ENCODE assay signal across 16 cellular contexts in the genomic region with DNA sequence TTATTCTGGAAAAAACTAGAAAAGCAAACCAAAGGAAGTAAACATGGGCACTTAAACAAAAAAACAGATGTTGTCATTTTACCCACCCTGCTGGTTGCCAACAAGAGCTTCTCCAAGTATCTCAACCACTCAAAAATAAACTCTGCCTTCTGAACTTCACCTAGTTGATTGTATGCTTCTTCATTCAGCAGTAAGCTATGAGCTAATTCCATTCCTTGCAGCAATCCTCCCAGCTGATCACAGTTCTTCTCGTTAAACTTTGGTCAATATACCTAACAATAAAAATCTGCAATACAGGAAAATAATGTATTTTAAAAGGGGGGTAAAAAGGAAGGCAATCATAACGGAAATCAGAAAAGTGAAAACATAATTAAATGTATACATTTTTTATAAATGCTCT. TPM values are rescaled to one million over a fixed set of nuclear protein-coding genes. Genes with fewer than 3 reads are reported as not detected.
DNase-seq lines count a peak whose midpoint lies in the region; ATAC-seq, FAIRE-seq and TF ChIP-seq lines count a peak whose summit lies in the region.
"Had no signal": no experiment of that assay in that cellular context is flagged by ENCODE, and none has a peak within 500 bp of the region (broad histone marks: within the 10 kb centered on the region; RNA-seq: fewer than 3 reads in every experiment).

No MANE protein-coding gene starts in this region.

- peaks cover 0 to 1% of the 10 kb centered on the region in 2 donors for H3K4me1 Mint-ChIP-seq in stimulated activated naive B cell treated with anti-CD40 and anti-IgM and Interleukin-4, amounts not matched to agents 10 μg/mL and 1 μg/mL and 100 μg/mL, for 72 hours
- H3K4me1 Mint-ChIP-seq: B cell had no signal

- no peak for TF ChIP-seq RAD21 in HepG2 (CRISPR knock-in tag; IDR thresholded peaks at IDR 0.05)
- no peak for TF ChIP-seq RAD21 in H1 (IDR thresholded peaks at IDR 0.05 in 1 of 2, conservative IDR thresholded peaks at IDR 0.05 in 1 of 2; ENCODE audit: low read depth in 2 of 2, low read length in 2 of 2)

- no peak overlapping the region for H3K56ac ChIP-seq in H1 (replicated peaks; ENCODE audit: insufficient read length, low read depth, low read length)

- TF ChIP-seq POLR2A in HepG2 (IDR thresholded peaks at IDR 0.05; ENCODE audit: insufficient read depth in 1 of 2, low read depth in 2 of 2, low read length in 2 of 2) (no peak), right lobe of liver (IDR thresholded peaks at IDR 0.05) (no peak), H1 (IDR thresholded peaks at IDR 0.05; ENCODE audit: control extremely low read depth in 1 of 2, low read depth in 2 of 2, low read length in 2 of 2) (no peak)

- H3K4me3 ChIP-seq in HepG2 (replicated peaks in 1 of 3; ENCODE audit: insufficient read depth in 1 of 3, low read depth in 2 of 3, low read length in 3 of 3) (no peak overlapping the region), right lobe of liver (no peak overlapping the region), SK-N-MC (no peak overlapping the region), H1 (ENCODE audit: extremely low read depth in 1 of 4, insufficient read depth in 2 of 4, low read depth in 3 of 4, low read length in 4 of 4) (no peak overlapping the region)
- H3K4me3 ChIP-seq: HAP-1 had no signal

- BruUV-seq in HepG2 (replicated peaks; lab: Mats Ljungman, UMichigan), result no TSS peak

- peak overlapping the region; percentile 2 for H3K27ac Mint-ChIP-seq in stimulated activated naive B cell treated with anti-CD40 and anti-IgM and Interleukin-4, amounts not matched to agents 10 μg/mL and 1 μg/mL and 100 μg/mL, for 72 hours
- H3K27ac Mint-ChIP-seq: B cell; CD4-positive, alpha-beta memory T cell; HFFc6 had no signal

- no peak overlapping the region for H3K9ac ChIP-seq in HepG2 (ENCODE audit: insufficient read depth, low read depth, low read length)
- H3K9ac ChIP-seq in SK-N-MC (ENCODE audit: insufficient read length), result no peak overlapping the region
- no peak overlapping the region for H3K9ac ChIP-seq in H1 (replicated peaks in 1 of 4; ENCODE audit: extremely low read depth in 1 of 4, low read depth in 3 of 4, low read length in 3 of 4)

- no peak overlapping the region for H2BK20ac ChIP-seq in H1 (ENCODE audit: low read length)

- no peaks in the 10 kb centered on the region for H3K23me2 ChIP-seq in H1 (ENCODE audit: low read depth, low read length)

- H3K4me3 Mint-ChIP-seq in stimulated activated naive B cell treated with anti-CD40 and anti-IgM and Interleukin-4, amounts not matched to agents 10 μg/mL and 1 μg/mL and 100 μg/mL, for 72 hours, result no peak overlapping the region
- H3K4me3 Mint-ChIP-seq: B cell; CD4-positive, alpha-beta memory T cell; HFFc6 had no signal

- no peaks in the 10 kb centered on the region for H4K20me1 ChIP-seq in HepG2 (ENCODE audit: insufficient read depth, low read length)
- no peaks in the 10 kb centered on the region for H4K20me1 ChIP-seq in H1 (replicated peaks in 1 of 2; ENCODE audit: control insufficient read depth in 1 of 2, insufficient read depth in 2 of 2, low read length in 2 of 2)

- H3K18ac ChIP-seq in H1 (ENCODE audit: extremely low read depth, low read length), result no peak overlapping the region

- ATAC-seq in HepG2 (no peak), right lobe of liver (no peak)
- ATAC-seq in stimulated activated naive B cell treated with anti-CD40 and anti-IgM and Interleukin-4, amounts not matched to agents 10 μg/mL and 1 μg/mL and 100 μg/mL, for 72 hours (replicated peaks), result no peak

- TF ChIP-seq EP300 in HepG2 (IDR thresholded peaks at IDR 0.05; ENCODE audit: low read depth in 2 of 2, low read length in 2 of 2) (no peak), HepG2 (CRISPR knock-in tag; IDR thresholded peaks at IDR 0.05; ENCODE audit: borderline replicate concordance) (no peak), H1 (IDR thresholded peaks at IDR 0.05; ENCODE audit: borderline replicate concordance in 1 of 2, low read depth in 2 of 2, low read length in 2 of 2) (no peak)

- FAIRE-seq in HepG2 (lab: Jason Lieb, UNC) (no peak), H1 (lab: Jason Lieb, UNC) (peak; percentile 36), frontal cortex (lab: Jason Lieb, UNC) (no peak)
- FAIRE-seq: GM12891 had no signal

- H3K4me2 ChIP-seq in HepG2 (ENCODE audit: low read depth, low read length) (no peak overlapping the region), H1 (ENCODE audit: insufficient read depth in 1 of 2, low read depth in 2 of 2, low read length in 2 of 2) (no peak overlapping the region)

- H3K27ac ChIP-seq in HepG2 (ENCODE audit: extremely low read length, insufficient read depth, low read length), result no peak overlapping the region
- no peak overlapping the region for H3K27ac ChIP-seq in right lobe of liver
- H3K27ac ChIP-seq in SK-N-MC, result 0 out of 2 replicates have a peak overlapping the region, but pooled peaks have one; percentile 48
- no peak overlapping the region for H3K27ac ChIP-seq in H1 (ENCODE audit: low read depth, low read length)

- POLR2A ChIA-PET in HepG2 (lab: Yijun Ruan, JAX) (interaction anchor here (1.0 to 2.4 kb wide), 3 partner anchors 8 to 55 kb away, joined by 3 to 22 read pairs (median 4); partner anchors contain the start of genes DTD2 and HEATR5A), H1 (lab: Charles Lee; ENCODE audit: partially characterized antibody) (no interaction called here), GM10248 (lab: Yijun Ruan, JAX) (no interaction called here)

- no peak overlapping the region for H2BK12ac ChIP-seq in H1 (ENCODE audit: low read depth, low read length)

- intact Hi-C loops in HepG2 (cut with micrococcal nuclease; ENCODE audit: unreplicated experiment) (no loop called here), right lobe of liver (cut with DNase I) (no loop called here)

- H3K36me3 ChIP-seq in HepG2 (replicated peaks in 1 of 2; ENCODE audit: control insufficient read depth in 1 of 2, insufficient read depth in 2 of 2, low read length in 2 of 2) (peaks cover 4 to 37% of the 10 kb centered on the region in 2 experiments), right lobe of liver (peaks cover 0 to 8% (median 3%) of the 10 kb centered on the region in 4 donors), SK-N-MC (ENCODE audit: insufficient read depth, low read length) (no peaks in the 10 kb centered on the region), H1 (ENCODE audit: control insufficient read depth in 2 of 4, insufficient read depth in 4 of 4, low read length in 3 of 4) (peaks cover 0 to 9% (median 2%) of the 10 kb centered on the region in 4 experiments; a peak in 2 of 8 replicates)

- H3K9me3 ChIP-seq in HepG2 (ENCODE audit: low read length) (no peaks in the 10 kb centered on the region), right lobe of liver (no peaks in the 10 kb centered on the region), SK-N-MC (ENCODE audit: low read depth, low read length) (no peaks in the 10 kb centered on the region), H1 (ENCODE audit: insufficient read depth in 2 of 2, low read depth in 1 of 2, low read length in 1 of 2) (no peaks in the 10 kb centered on the region)
- H3K9me3 ChIP-seq: HAP-1 had no signal

- H2AFZ ChIP-seq in HepG2 (ENCODE audit: low read length), result no peak overlapping the region
- no peak overlapping the region for H2AFZ ChIP-seq in H1 (ENCODE audit: low read length)

- no peak overlapping the region for H3K4ac ChIP-seq in H1 (replicated peaks; ENCODE audit: insufficient read length, low read depth, low read length)

- no peak overlapping the region for H2BK15ac ChIP-seq in H1 (ENCODE audit: low read length)

- peaks cover 14 to 25% of the 10 kb centered on the region in 2 donors for H3K36me3 Mint-ChIP-seq in stimulated activated naive B cell treated with anti-CD40 and anti-IgM and Interleukin-4, amounts not matched to agents 10 μg/mL and 1 μg/mL and 100 μg/mL, for 72 hours

- no peaks in the 10 kb centered on the region for H3K79me1 ChIP-seq in H1 (ENCODE audit: low read depth, low read length)

- no peak overlapping the region for H4K91ac ChIP-seq in H1 (replicated peaks; ENCODE audit: insufficient read length, low read length)

- H4K5ac ChIP-seq in H1 (ENCODE audit: insufficient read length, low read depth, low read length), result no peak overlapping the region

- H2BK120ac ChIP-seq in H1 (replicated peaks; ENCODE audit: low read depth, low read length), result no peak overlapping the region

- no peak for DNase-seq in HepG2 (ENCODE audit: low spot score)
- no peak for DNase-seq in right lobe of liver
- no peak for DNase-seq in SK-N-MC (ENCODE audit: low read depth, low spot score)
- no peak for DNase-seq in H1 (ENCODE audit: low read depth in 1 of 2, low spot score in 2 of 2)
- no peak for DNase-seq in stimulated activated naive B cell treated with anti-CD40 and anti-IgM and Interleukin-4, amounts not matched to agents 10 μg/mL and 1 μg/mL and 100 μg/mL, for 72 hours
- DNase-seq in frontal cortex (ENCODE audit: low spot score in 2 of 2), result no peak
- no peak for DNase-seq in GM10248 (ENCODE audit: extremely low spot score)
- DNase-seq in activated naive CD4-positive, alpha-beta T cell (lab: John Stamatoyannopoulos, UW), result no peak
- DNase-seq: C1 segment of cervical spinal cord; CD4-positive, alpha-beta memory T cell; DMS79; HFFc6; KBM-7 had no signal

- H3K4me1 ChIP-seq in HepG2 (ENCODE audit: insufficient read depth, low read length) (peaks cover 6% of the 10 kb centered on the region), right lobe of liver (no peaks in the 10 kb centered on the region), H1 (replicated peaks in 1 of 4; ENCODE audit: control insufficient read depth in 3 of 4, insufficient read depth in 4 of 4, low read length in 3 of 4) (no peaks in the 10 kb centered on the region)

- H3K27me3 ChIP-seq in HepG2 (ENCODE audit: control insufficient read depth in 1 of 2, insufficient read depth in 2 of 2, low read length in 2 of 2) (no peaks in the 10 kb centered on the region), right lobe of liver (no peaks in the 10 kb centered on the region), H1 (replicated peaks in 1 of 4; ENCODE audit: control insufficient read depth in 3 of 4, extremely low read depth in 1 of 4, insufficient read depth in 3 of 4, low read length in 3 of 4) (no peaks in the 10 kb centered on the region)

- H2AK5ac ChIP-seq in H1 (ENCODE audit: low read depth, low read length), result no peak overlapping the region

- H3K14ac ChIP-seq in H1 (ENCODE audit: insufficient read length), result no peak overlapping the region

- WGBS in HepG2 (ENCODE audit: low lambda C conversion rate), result 91% methylated on average over 2 of the region's 2 CpGs
- WGBS in right lobe of liver (ENCODE audit: insufficient coverage, low coverage, low lambda C conversion rate, missing lambda C conversion rate), result 85% methylated on average over 2 of the region's 2 CpGs
- WGBS in H1 (ENCODE audit: extremely low coverage in 1 of 2, insufficient coverage in 1 of 2, insufficient read length in 1 of 2, insufficient replicate concordance in 2 of 2, low coverage in 1 of 2, low lambda C conversion rate in 2 of 2, missing lambda C conversion rate in 1 of 2), 2 experiments, result 80% methylated on average over 2 of the region's 2 CpGs; no CpG with 5 or more reads in 1 of the 2 experiments

- CTCF ChIA-PET in HepG2 (lab: Yijun Ruan, JAX; ENCODE audit: low intra/inter-chr PET ratio, low total read pairs), result no interaction called here
- CTCF ChIA-PET in H1 (lab: Charles Lee; ENCODE audit: partially characterized antibody), result interaction anchor here (0.9 to 2.2 kb wide), 3 partner anchors 14 to 852 kb away, joined by 3 to 9 read pairs (median 4); no protein-coding TSS in a partner anchor
- CTCF ChIA-PET in GM10248 (lab: Yijun Ruan, JAX), result interaction anchor here (0.9 kb wide), 1 partner anchor 10 kb away, joined by 3 read pairs; no protein-coding TSS in a partner anchor

- H3K9me3 Mint-ChIP-seq in stimulated activated naive B cell treated with anti-CD40 and anti-IgM and Interleukin-4, amounts not matched to agents 10 μg/mL and 1 μg/mL and 100 μg/mL, for 72 hours, result peaks cover 0 to 2% of the 10 kb centered on the region in 2 donors
- H3K9me3 Mint-ChIP-seq: CD4-positive, alpha-beta memory T cell; HFFc6 had no signal

- H3K27me3 Mint-ChIP-seq in stimulated activated naive B cell treated with anti-CD40 and anti-IgM and Interleukin-4, amounts not matched to agents 10 μg/mL and 1 μg/mL and 100 μg/mL, for 72 hours, result no peaks in the 10 kb centered on the region
- H3K27me3 Mint-ChIP-seq: B cell; CD4-positive, alpha-beta memory T cell had no signal

- H3K23ac ChIP-seq in H1 (ENCODE audit: insufficient read length), result no peak overlapping the region

- no peak for TF ChIP-seq CTCF in HepG2 (CRISPR knock-in tag; IDR thresholded peaks at IDR 0.05)
- no peak for TF ChIP-seq CTCF in right lobe of liver (IDR thresholded peaks at IDR 0.05)
- TF ChIP-seq CTCF in H1 (IDR thresholded peaks at IDR 0.05; ENCODE audit: control extremely low read depth in 1 of 3, insufficient read depth in 1 of 3, low read depth in 1 of 3, low read length in 3 of 3), result no peak
- TF ChIP-seq CTCF in GM10248 (IDR thresholded peaks at IDR 0.05; ENCODE audit: control extremely low read depth, extremely low read depth, low read depth, missing control alignments), result no peak

- H3K79me2 ChIP-seq in HepG2 (ENCODE audit: insufficient read depth, low read length) (peaks cover 12% of the 10 kb centered on the region), H1 (ENCODE audit: control insufficient read depth in 1 of 2, insufficient read depth in 2 of 2, low read length in 2 of 2) (0 out of 4 replicates have a peak, but pooled peaks cover 0 to 3% of the 10 kb centered on the region in 2 experiments)

- in situ Hi-C loops in HepG2 (cut with HindIII; ENCODE audit: extremely low pct_ligation_motif_present, low pct_unique_long_range_greater_than_20kb), result no loop called here

- H4K8ac ChIP-seq in H1 (ENCODE audit: extremely low read depth, insufficient read depth, low read length), result no peak overlapping the region

- no peak overlapping the region for H2BK5ac ChIP-seq in H1 (ENCODE audit: low read depth, low read length)

RNA-seq across cellular contexts. Expression of gene HEATR5A, which starts 17.6 kb away (rescaled TPM):
- total RNA-seq in HepG2 (2016; rRNA removed; fragmentation: Illumina TruSeq; extraction: Trizol), result 105 and 172 TPM in 2 replicates
- total RNA-seq in HepG2 (2016; cell fraction: cytosol; rRNA removed; fragmentation: Illumina TruSeq; extraction: Trizol; ENCODE audit: low read depth), result 20.4 and 21.9 TPM in 2 replicates
- total RNA-seq in HepG2 (2016; cell fraction: insoluble cytoplasmic fraction; rRNA removed; fragmentation: Illumina TruSeq; extraction: Trizol), result 101 and 173 TPM in 2 replicates
- 25.0 and 28.4 TPM in 2 replicates for total RNA-seq in HepG2 (2016; cell fraction: membrane; rRNA removed; fragmentation: Illumina TruSeq; extraction: Trizol)
- 106 and 117 TPM in 2 replicates for total RNA-seq in HepG2 (2016; cell fraction: nucleus; rRNA removed; fragmentation: Illumina TruSeq; extraction: Trizol)
- 35.4 and 36.4 TPM in 2 replicates for polyA plus RNA-seq in HepG2 (2011; rRNA removed)
- polyA plus RNA-seq in HepG2 (2011; cell fraction: cytosol; rRNA removed), result 18.7 and 28.7 TPM in 2 replicates
- 17.1 and 21.5 TPM in 2 replicates for polyA plus RNA-seq in HepG2 (2011; cell fraction: nucleus; rRNA removed)
- polyA plus RNA-seq in HepG2 (2012), result 36.1 and 45.9 TPM in 2 replicates
- 7.9 and 8.6 TPM in 2 replicates for polyA plus RNA-seq in HepG2 (2016; cell fraction: cytosol; fragmentation: Illumina TruSeq; extraction: Trizol; ENCODE audit: low read depth)
- 69.4 and 72.9 TPM in 2 replicates for polyA plus RNA-seq in HepG2 (2016; cell fraction: insoluble cytoplasmic fraction; fragmentation: Illumina TruSeq; extraction: Trizol; ENCODE audit: low read depth)
- polyA plus RNA-seq in HepG2 (2016; cell fraction: membrane; fragmentation: Illumina TruSeq; extraction: Trizol; ENCODE audit: low read depth), result 11.9 and 12.6 TPM in 2 replicates
- polyA plus RNA-seq in HepG2 (2016; cell fraction: nucleus; fragmentation: Illumina TruSeq; extraction: Trizol; ENCODE audit: insufficient read depth, low read depth), result 46.2 and 49.9 TPM in 2 replicates
- polyA minus RNA-seq in HepG2 (2011; rRNA and poly(A)+ RNA removed; ENCODE audit: low replicate concordance), result 118 and 198 TPM in 2 replicates
- 44.9 and 53.1 TPM in 2 replicates for polyA minus RNA-seq in HepG2 (2011; cell fraction: cytosol; rRNA and poly(A)+ RNA removed)
- 106 and 121 TPM in 2 replicates for polyA minus RNA-seq in HepG2 (2011; cell fraction: nucleus; rRNA and poly(A)+ RNA removed)
- total RNA-seq in right lobe of liver, result 10 to 100 TPM; 13.2 to 20.8 (median 17.6) TPM
- 36.2 and 37.8 TPM in 2 replicates for total RNA-seq in H1 (2021; fragmentation: NEBNext Ultra II Directional; extraction: Animal tissue kit (Norgen Biotek cat#: 25700))
- 6.7 and 9.0 TPM in 2 replicates for polyA plus RNA-seq in H1 (2011; rRNA removed)
- polyA plus RNA-seq in H1 (2011; cell fraction: cytosol; rRNA removed), result 11.2 TPM
- 7.4 TPM for polyA plus RNA-seq in H1 (2011; cell fraction: nucleus; rRNA removed)
- 13.8 to 25.0 TPM (median 15.4 TPM) in 4 replicates for polyA plus RNA-seq in H1 (2012, experiment 1 of 2)
- polyA plus RNA-seq in H1 (2012, experiment 2 of 2), result 24.2 TPM
- polyA plus RNA-seq in H1 (2013, experiment 1 of 2), result 20.3 TPM
- 17.4 TPM for polyA plus RNA-seq in H1 (2013, experiment 2 of 2)
- 39.1 and 50.2 TPM in 2 replicates for polyA minus RNA-seq in H1 (2011; rRNA and poly(A)+ RNA removed)
- polyA minus RNA-seq in H1 (2011; cell fraction: cytosol; rRNA and poly(A)+ RNA removed), result 14.5 TPM
- polyA minus RNA-seq in H1 (2011; cell fraction: nucleus; rRNA and poly(A)+ RNA removed), result 29.0 TPM
- total RNA-seq in frontal cortex, result 26.9 TPM

RNA-seq across cellular contexts. Expression of gene DTD2, which starts 54.5 kb away (rescaled TPM):
- 49.8 and 68.8 TPM in 2 replicates for total RNA-seq in HepG2 (2016; rRNA removed; fragmentation: Illumina TruSeq; extraction: Trizol)
- total RNA-seq in HepG2 (2016; cell fraction: cytosol; rRNA removed; fragmentation: Illumina TruSeq; extraction: Trizol; ENCODE audit: low read depth), result 29.9 and 37.9 TPM in 2 replicates
- 53.1 and 63.5 TPM in 2 replicates for total RNA-seq in HepG2 (2016; cell fraction: insoluble cytoplasmic fraction; rRNA removed; fragmentation: Illumina TruSeq; extraction: Trizol)
- 110 and 116 TPM in 2 replicates for total RNA-seq in HepG2 (2016; cell fraction: membrane; rRNA removed; fragmentation: Illumina TruSeq; extraction: Trizol)
- total RNA-seq in HepG2 (2016; cell fraction: nucleus; rRNA removed; fragmentation: Illumina TruSeq; extraction: Trizol), result 23.2 and 25.1 TPM in 2 replicates
- polyA plus RNA-seq in HepG2 (2011; rRNA removed), result 22.3 and 22.5 TPM in 2 replicates
- 29.0 and 29.5 TPM in 2 replicates for polyA plus RNA-seq in HepG2 (2011; cell fraction: cytosol; rRNA removed)
- 12.9 and 15.9 TPM in 2 replicates for polyA plus RNA-seq in HepG2 (2011; cell fraction: nucleus; rRNA removed)
- 22.3 and 30.1 TPM in 2 replicates for polyA plus RNA-seq in HepG2 (2012)
- 23.7 and 37.0 TPM in 2 replicates for polyA plus RNA-seq in HepG2 (2016; cell fraction: cytosol; fragmentation: Illumina TruSeq; extraction: Trizol; ENCODE audit: low read depth)
- polyA plus RNA-seq in HepG2 (2016; cell fraction: insoluble cytoplasmic fraction; fragmentation: Illumina TruSeq; extraction: Trizol; ENCODE audit: low read depth), result 61.0 and 63.9 TPM in 2 replicates
- 76.4 and 78.9 TPM in 2 replicates for polyA plus RNA-seq in HepG2 (2016; cell fraction: membrane; fragmentation: Illumina TruSeq; extraction: Trizol; ENCODE audit: low read depth)
- polyA plus RNA-seq in HepG2 (2016; cell fraction: nucleus; fragmentation: Illumina TruSeq; extraction: Trizol; ENCODE audit: insufficient read depth, low read depth), result 28.5 and 28.7 TPM in 2 replicates
- 7.0 and 35.4 TPM in 2 replicates for polyA minus RNA-seq in HepG2 (2011; rRNA and poly(A)+ RNA removed; ENCODE audit: low replicate concordance)
- 28.0 and 32.8 TPM in 2 replicates for polyA minus RNA-seq in HepG2 (2011; cell fraction: cytosol; rRNA and poly(A)+ RNA removed)
- 26.9 and 32.9 TPM in 2 replicates for polyA minus RNA-seq in HepG2 (2011; cell fraction: nucleus; rRNA and poly(A)+ RNA removed)
- total RNA-seq in right lobe of liver, result 10 to 100 TPM in 4 of 6 experiments, 1 to 10 TPM in 2; 8.1 to 20.0 (median 11.8) TPM
- 19.5 and 24.4 TPM in 2 replicates for total RNA-seq in H1 (2021; fragmentation: NEBNext Ultra II Directional; extraction: Animal tissue kit (Norgen Biotek cat#: 25700))
- polyA plus RNA-seq in H1 (2011; rRNA removed), result 12.0 and 18.2 TPM in 2 replicates
- 16.7 TPM for polyA plus RNA-seq in H1 (2011; cell fraction: cytosol; rRNA removed)
- 7.1 TPM for polyA plus RNA-seq in H1 (2011; cell fraction: nucleus; rRNA removed)
- 8.0 to 10.6 TPM (median 10.5 TPM) in 4 replicates for polyA plus RNA-seq in H1 (2012, experiment 1 of 2)
- 5.8 TPM for polyA plus RNA-seq in H1 (2012, experiment 2 of 2)
- polyA plus RNA-seq in H1 (2013, experiment 1 of 2), result 12.8 TPM
- 13.8 TPM for polyA plus RNA-seq in H1 (2013, experiment 2 of 2)
- polyA minus RNA-seq in H1 (2011; rRNA and poly(A)+ RNA removed), result 7.7 and 8.4 TPM in 2 replicates
- polyA minus RNA-seq in H1 (2011; cell fraction: cytosol; rRNA and poly(A)+ RNA removed), result 11.0 TPM
- polyA minus RNA-seq in H1 (2011; cell fraction: nucleus; rRNA and poly(A)+ RNA removed), result 14.8 TPM
- total RNA-seq in frontal cortex, result 67.3 TPM
